8 cellular contexts compared by ENCODE assay signal in genomic region chr10:102231357-102232318, GRCh38. TPM values are rescaled to one million over a fixed set of nuclear protein-coding genes. Genes with fewer than 3 reads are reported as not detected.
DNase-seq lines count a peak whose midpoint lies in the region; ATAC-seq and TF ChIP-seq lines count a peak whose summit lies in the region.

No MANE protein-coding gene starts in this region.

- H3K4me3 ChIP-seq in Caco-2 (ENCODE audit: low read depth, low read length) (peak overlapping the region; percentile 47), mammary epithelial cell (replicated peaks in 1 of 3; ENCODE audit: insufficient read depth in 1 of 3, low read depth in 2 of 3, low read length in 3 of 3) (peak overlapping the region; percentile 43 to 51 (median 48)), left lung (peak overlapping the region in 1 of 2 donors; percentile 43)

- peak overlapping the region; percentile 23; the same call in 1 of the 2 replicates for H3K27ac ChIP-seq in VCaP
- no peak overlapping the region for H3K27ac ChIP-seq in mammary epithelial cell (ENCODE audit: insufficient read depth, low read depth, low read length)
- H3K27ac ChIP-seq in left lung, result no peak overlapping the region
- H3K27ac ChIP-seq in caudate nucleus (ENCODE audit: low read depth, low read length), result no peak overlapping the region

- no peaks in the 10 kb centered on the region for H3K79me2 ChIP-seq in mammary epithelial cell (ENCODE audit: insufficient read depth, low read length)

- intact Hi-C loops in Caco-2 (cut with micrococcal nuclease; ENCODE audit: unreplicated experiment) (loop anchor here (2.0 kb wide), 2 partner anchors 163 to 247 kb away; partner anchors contain the start of gene NFKB2), mammary epithelial cell (cut with micrococcal nuclease) (loop anchor here (1.0 kb wide), 2 partner anchors 116 to 121 kb away; no protein-coding TSS in a partner anchor), left lung (cut with DNase I) (loop anchor here (5.0 to 10.0 kb wide), 2 partner anchors 121 to 123 kb away; no protein-coding TSS in a partner anchor)

- no peaks in the 10 kb centered on the region for H4K20me1 ChIP-seq in mammary epithelial cell (ENCODE audit: insufficient read depth, low read length)

- H3K4me3 Mint-ChIP-seq in Caco-2 (ENCODE audit: unreplicated experiment), result peak overlapping the region; percentile 71

- CTCF ChIA-PET in Caco-2 (lab: Charles Lee) (interaction anchor here (0.5 to 4.1 kb wide), 20 partner anchors 9 to 352 kb away, joined by 3 to 115 read pairs (median 6); partner anchors contain the start of genes CUEDC2, GBF1, NFKB2 and PITX3), mammary epithelial cell (lab: Charles Lee; ENCODE audit: low non-redundant PET) (interaction anchor here (0.6 to 2.4 kb wide), 11 partner anchors 10 to 352 kb away, joined by 3 to 23 read pairs (median 4); partner anchors contain the start of genes ACTR1A and PITX3)

- peak overlapping the region; percentile 79 for H2AFZ ChIP-seq in mammary epithelial cell (ENCODE audit: low read depth, low read length)

- H3K36me3 ChIP-seq in Caco-2 (ENCODE audit: control insufficient read depth, insufficient read depth, low read length) (no peaks in the 10 kb centered on the region; the same call in 1 of the 2 replicates), mammary epithelial cell (ENCODE audit: insufficient read depth, low read length) (no peaks in the 10 kb centered on the region), left lung (no peaks in the 10 kb centered on the region)

- peaks cover 1% of the 10 kb centered on the region; the same call in 1 of the 2 replicates for H3K27me3 ChIP-seq in Caco-2 (replicated peaks; ENCODE audit: control insufficient read depth, insufficient read depth, low read length)
- no peaks in the 10 kb centered on the region for H3K27me3 ChIP-seq in mammary epithelial cell (ENCODE audit: insufficient read depth, low read length)
- H3K27me3 ChIP-seq in left lung, result peaks cover 16 to 64% of the 10 kb centered on the region in 2 donors

- TF ChIP-seq CTCF in Caco-2 (IDR thresholded peaks at IDR 0.05; ENCODE audit: insufficient read depth in 1 of 2, low read depth in 1 of 2, low read length in 1 of 2, severe bottlenecking in 1 of 2, unreplicated experiment in 1 of 2) (peak; percentile 81 to 88), VCaP (conservative IDR thresholded peaks at IDR 0.05) (peak; percentile 84), mammary epithelial cell (conservative IDR thresholded peaks at IDR 0.05 in 1 of 2, IDR thresholded peaks at IDR 0.05 in 1 of 2; ENCODE audit: extremely low read depth in 1 of 2, insufficient read depth in 1 of 2, low read depth in 1 of 2, low read length in 2 of 2) (peak; percentile 86 to 93), left lung (IDR thresholded peaks at IDR 0.05) (peak; percentile 63 to 81)

- dilution Hi-C loops in mammary epithelial cell (cut with HindIII; ENCODE audit: low sequenced_read_pairs), result no loop called here

- H3K36me3 Mint-ChIP-seq in Caco-2 (ENCODE audit: insufficient read depth, unreplicated experiment), result no peaks in the 10 kb centered on the region

- BruUV-seq in Caco-2 (replicated peaks; lab: Mats Ljungman, UMichigan) (no TSS peak), mammary epithelial cell (replicated peaks; lab: Mats Ljungman, UMichigan) (no TSS peak)

- no peaks in the 10 kb centered on the region for H3K4me1 Mint-ChIP-seq in Caco-2 (ENCODE audit: low read depth, unreplicated experiment)

- in situ Hi-C loops in KBM-7 (cut with MboI; ENCODE audit: low pct_unique_long_range_greater_than_20kb, low sequenced_read_pairs), result loop anchor here (10.0 to 25.0 kb wide), 2 partner anchors 123 to 256 kb away; no protein-coding TSS in a partner anchor
- in situ Hi-C loops in mammary epithelial cell (cut with MboI; ENCODE audit: low sequenced_read_pairs in 2 of 2), result loop anchor here in 1 of 2 donors (25.0 kb wide), 1 partner anchor 356 kb away; no protein-coding TSS in a partner anchor

- ATAC-seq in left lung, result peak; percentile 79
- no peak for ATAC-seq in HG03280 (IDR thresholded peaks at IDR 0.05; ENCODE audit: unreplicated experiment)

- POLR2A ChIA-PET in Caco-2 (lab: Charles Lee), result interaction anchor here (1.4 kb wide), 1 partner anchor 14 kb away, joined by 5 read pairs; the partner anchor contains the start of gene GBF1

- H3K9me3 ChIP-seq in Caco-2, result no peaks in the 10 kb centered on the region
- H3K9me3 ChIP-seq in mammary epithelial cell (replicated peaks; ENCODE audit: insufficient read depth, low read length), result no peaks in the 10 kb centered on the region
- H3K9me3 ChIP-seq in left lung, result no peaks in the 10 kb centered on the region

- 39% methylated on average over 24 of the region's 76 CpGs for whole genome bisulfite sequencing in mammary epithelial cell (ENCODE audit: low coverage, missing lambda C conversion rate)

- no peak overlapping the region for H3K27ac Mint-ChIP-seq in Caco-2 (ENCODE audit: unreplicated experiment)

- H3K9ac ChIP-seq in mammary epithelial cell (ENCODE audit: insufficient read depth, low read length), result no peak overlapping the region

- H3K4me1 ChIP-seq in Caco-2 (peaks cover 15% of the 10 kb centered on the region), mammary epithelial cell (ENCODE audit: insufficient read depth, low read length) (peaks cover 31% of the 10 kb centered on the region), left lung (peaks cover 7 to 34% of the 10 kb centered on the region in 2 donors)

- no peaks in the 10 kb centered on the region for H3K9me3 Mint-ChIP-seq in Caco-2 (ENCODE audit: unreplicated experiment)

- DNase-seq in Caco-2 (peak; percentile 58 to 77), KBM-7 (peak; percentile 79), mammary epithelial cell (no peak), left lung (peak; percentile 59 to 92), caudate nucleus (lab: John Stamatoyannopoulos, UW) (no peak)
- DNase-seq in stimulated activated CD8-positive, alpha-beta memory T cell treated with anti-CD3 and anti-CD28 coated beads, Interleukin-2, amount 100 ng/mL, for 48 hours (ENCODE audit: low read depth in 2 of 2), result peak; percentile 61 to 75

- H3K4me2 ChIP-seq in mammary epithelial cell (ENCODE audit: insufficient read depth, low read depth, low read length), result peak overlapping the region; percentile 91

- peaks cover 22% of the 10 kb centered on the region for H3K27me3 Mint-ChIP-seq in Caco-2 (ENCODE audit: insufficient read depth, unreplicated experiment)

RNA-seq across cellular contexts. Expression of gene ELOVL3, which starts 5.5 kb away (rescaled TPM):
- total RNA-seq in Caco-2 (2022) (1.4 and 2.2 TPM in 2 replicates), mammary epithelial cell (under 1 TPM; 0.17 to 0.45 TPM), left lung (under 1 TPM; 0.58 to 0.65 TPM)
- polyA plus RNA-seq in mammary epithelial cell, result 1.2 TPM
- 15.7 TPM for polyA minus RNA-seq in mammary epithelial cell

RNA-seq across cellular contexts. Expression of gene PITX3, which starts 9.7 kb away (rescaled TPM):
- total RNA-seq in Caco-2 (2022), result not detected in 2 replicates
- total RNA-seq in mammary epithelial cell, result not detected
- polyA plus RNA-seq in mammary epithelial cell, result not detected
- polyA minus RNA-seq in mammary epithelial cell, result not detected
- total RNA-seq in left lung, result under 1 TPM in 1 of 2 donors, not detected in 1; 0.29 TPM

RNA-seq across cellular contexts. Expression of gene GBF1, which starts 13.7 kb away (rescaled TPM):
- 69.1 and 69.8 TPM in 2 replicates for total RNA-seq in Caco-2 (2022)
- total RNA-seq in mammary epithelial cell, result 10 to 100 TPM; 37.8 to 49.4 TPM
- polyA plus RNA-seq in mammary epithelial cell, result 24.0 TPM
- 99.3 TPM for polyA minus RNA-seq in mammary epithelial cell
- total RNA-seq in left lung, result 10 to 100 TPM; 48.7 to 53.4 TPM

Comparison
In these comparisons a context has a peak if more than half of its experiments do, and no peak if none do; other contexts are left out.
1. DNase-seq: peak in Caco-2 (2 of 2), KBM-7 (single experiment), left lung (2 of 2) and stimulated activated CD8-positive, alpha-beta memory T cell treated with anti-CD3 and anti-CD28 coated beads, Interleukin-2, amount 100 ng/mL, for 48 hours (2 of 2); none in mammary epithelial cell (single experiment) and caudate nucleus (0 of 61).
2. Peak in every context shown above with its lines, with median percentiles within 50 percentile points of each other: CTCF ChIP-seq.